ENCODE assay signal across 9 cellular contexts in genomic region chr16:67431805-67432476, GRCh38. TPM values are rescaled to one million over a fixed set of nuclear protein-coding genes. Genes with fewer than 3 reads are reported as not detected.
A peak's percentile ranks its signal among the peaks of the same experiment; 100 is the strongest.
DNase-seq lines count a peak whose midpoint lies in the region; ATAC-seq, FAIRE-seq and TF ChIP-seq lines count a peak whose summit lies in the region.
"Had no signal": no experiment of that assay in that cellular context is flagged by ENCODE, and none has a peak within 500 bp of the region (broad histone marks: within the 10 kb centered on the region; RNA-seq: fewer than 3 reads in every experiment).

No MANE protein-coding gene starts in this region.

- H3K27ac ChIP-seq in Peyer's patch (peak overlapping the region in 3 of 4 donors; percentile 80 to 99 (median 93)), hepatocyte (no peak overlapping the region), small intestine (ENCODE audit: low read depth in 1 of 2, low read length in 1 of 2) (peak overlapping the region; percentile 88 to 95)

- H3K27me3 ChIP-seq in Peyer's patch (no peaks in the 10 kb centered on the region), hepatocyte (peaks cover 24% of the 10 kb centered on the region), small intestine (ENCODE audit: control insufficient read depth in 2 of 2, insufficient read depth in 2 of 2, low read length in 2 of 2) (no peaks in the 10 kb centered on the region)

- DNase-seq in NCI-H2227 (lab: John Stamatoyannopoulos, UW; ENCODE audit: unreplicated experiment) (peak; percentile 19), NCI-H2227 treated with DMSO at 0.1 percent for 48 hours (lab: John Stamatoyannopoulos, UW) (no peak), Peyer's patch (peak in 1 of 3 donors; percentile 59), hepatocyte (ENCODE audit: low spot score) (no peak), small intestine (peak; percentile 53), H54 (ENCODE audit: insufficient read length, low spot score) (no peak), erythroblast (lab: John Stamatoyannopoulos, UW) (no peak)

- WGBS in hepatocyte (ENCODE audit: low lambda C conversion rate, missing lambda C conversion rate), result 33% methylated on average over 9 of the region's 12 CpGs
- WGBS in small intestine, 3 donors, result 15 to 31% (median 20%) methylated on average over 10 to 12 of the region's 12 CpGs

- no peak for ATAC-seq in HG03521 (IDR thresholded peaks at IDR 0.05; ENCODE audit: unreplicated experiment)

- H3K4me2 ChIP-seq in hepatocyte, result peak overlapping the region; percentile 98

- TF ChIP-seq POLR2A in Peyer's patch (IDR thresholded peaks at IDR 0.05) (no peak), H54 (IDR thresholded peaks at IDR 0.05; ENCODE audit: low read depth, low read length) (no peak), erythroblast (IDR thresholded peaks at IDR 0.05; ENCODE audit: low read length) (no peak)

- no peaks in the 10 kb centered on the region for H3K9me2 ChIP-seq in hepatocyte (replicated peaks; ENCODE audit: insufficient read depth)

- FAIRE-seq in small intestine (lab: Jason Lieb, UNC) (no peak), H54 (lab: Jason Lieb, UNC) (no peak)
- FAIRE-seq: islet of Langerhans had no signal

- H3K79me2 ChIP-seq in hepatocyte, result no peaks in the 10 kb centered on the region

- H3K4me1 ChIP-seq in Peyer's patch, result peaks cover 0 to 28% (median 15%) of the 10 kb centered on the region in 4 donors
- H3K4me1 ChIP-seq in hepatocyte (ENCODE audit: insufficient read depth), result peaks cover 13% of the 10 kb centered on the region
- peaks cover 0 to 4% of the 10 kb centered on the region in 2 donors for H3K4me1 ChIP-seq in small intestine (ENCODE audit: control insufficient read depth in 2 of 2, insufficient read depth in 1 of 2, low read depth in 1 of 2, low read length in 1 of 2)

- H3K9me3 ChIP-seq in Peyer's patch, result no peaks in the 10 kb centered on the region
- H3K9me3 ChIP-seq in hepatocyte (ENCODE audit: low read depth), result no peaks in the 10 kb centered on the region
- no peaks in the 10 kb centered on the region for H3K9me3 ChIP-seq in small intestine (ENCODE audit: control insufficient read depth, low read depth)

- TF ChIP-seq CTCF in Peyer's patch (IDR thresholded peaks at IDR 0.05), result no peak
- TF ChIP-seq CTCF in hepatocyte (IDR thresholded peaks at IDR 0.05; ENCODE audit: poor library complexity), result no peak

- H3K36me3 ChIP-seq in Peyer's patch (peaks cover 0 to 17% (median 0%) of the 10 kb centered on the region in 3 donors), hepatocyte (replicated peaks; ENCODE audit: insufficient read depth, low read depth) (no peaks in the 10 kb centered on the region), small intestine (ENCODE audit: control insufficient read depth in 2 of 2, insufficient read depth in 2 of 2, low read length in 2 of 2) (peaks cover 3% of the 10 kb centered on the region in 2 donors)

- no peaks in the 10 kb centered on the region for H4K20me1 ChIP-seq in hepatocyte (ENCODE audit: insufficient read depth, poor library complexity, severe bottlenecking)

- H3K4me3 ChIP-seq in Peyer's patch (peak overlapping the region; percentile 43 to 92 (median 58)), hepatocyte (no peak overlapping the region), small intestine (ENCODE audit: low read depth in 1 of 2, low read length in 2 of 2) (peak overlapping the region; percentile 54 to 83)

- no peak overlapping the region for H2AFZ ChIP-seq in hepatocyte

RNA-seq across cellular contexts. Expression of gene HSD11B2, which starts 1.0 kb away (rescaled TPM):
- total RNA-seq in Peyer's patch (100 to 1,000 TPM; 116 to 688 (median 499) TPM), hepatocyte (0.93 and 1.6 TPM in 2 replicates)
- polyA plus RNA-seq in hepatocyte (2.3 and 4.2 TPM in 2 replicates), small intestine (100 to 1,000 TPM in 2 of 3 donors, 10 to 100 TPM in 1; 93.7 to 166 (median 129) TPM)

RNA-seq across cellular contexts. Expression of gene ZDHHC1, which starts 15.7 kb away (rescaled TPM):
- 10 to 100 TPM in 1 of 4 donors, 1 to 10 TPM in 3; 3.5 to 14.5 (median 6.3) TPM for total RNA-seq in Peyer's patch
- total RNA-seq in hepatocyte, result 1.9 and 5.9 TPM in 2 replicates
- polyA plus RNA-seq in hepatocyte, result 10.0 and 10.6 TPM in 2 replicates
- polyA plus RNA-seq in small intestine, result 1 to 10 TPM in 2 of 3 donors, not detected in 1; 1.9 to 5.3 TPM

RNA-seq across cellular contexts. Expression of gene TPPP3, which starts 38.6 kb away (rescaled TPM):
- total RNA-seq in Peyer's patch, result 10 to 100 TPM in 2 of 4 donors, 1 to 10 TPM in 2; 6.6 to 33.3 (median 16.6) TPM
- total RNA-seq in hepatocyte, result 0.88 and 3.2 TPM in 2 replicates
- 13.4 and 20.1 TPM in 2 replicates for polyA plus RNA-seq in hepatocyte
- polyA plus RNA-seq in small intestine, result 10 to 100 TPM; 10.3 to 34.8 (median 19.9) TPM

RNA-seq across cellular contexts. Expression of gene ATP6V0D1, which starts 49.0 kb away (rescaled TPM):
- total RNA-seq in Peyer's patch, result 100 to 1,000 TPM; 131 to 223 (median 202) TPM
- total RNA-seq in hepatocyte, result 115 and 157 TPM in 2 replicates
- 223 and 232 TPM in 2 replicates for polyA plus RNA-seq in hepatocyte
- polyA plus RNA-seq in small intestine, result 100 to 1,000 TPM; 120 to 158 (median 154) TPM

RNA-seq across cellular contexts. Expression of gene AGRP, which starts 51.4 kb away (rescaled TPM):
- not detected for total RNA-seq in Peyer's patch
- 1.9 TPM in 1 of 2 replicates, not detected in the other for total RNA-seq in hepatocyte
- 0.93 and 2.3 TPM in 2 replicates for polyA plus RNA-seq in hepatocyte
- polyA plus RNA-seq in small intestine, result under 1 TPM in 1 of 3 donors, not detected in 2; 0.10 TPM

Comparison
In these comparisons a context has a peak if more than half of its experiments do, and no peak if none do; other contexts are left out.
1. DNase-seq: peak in NCI-H2227 (single experiment) and small intestine (single experiment); none in NCI-H2227 treated with DMSO at 0.1 percent for 48 hours (single experiment), hepatocyte (single experiment), H54 (single experiment) and erythroblast (0 of 2).
2. RNA of gene HSD11B2, which starts 1.0 kb away (total RNA-seq): 116 to 688 TPM in Peyer's patch; 0.93 to 1.6 TPM in hepatocyte; every median in the first group is over 10 times any median in the second.